In the genomic region with DNA sequence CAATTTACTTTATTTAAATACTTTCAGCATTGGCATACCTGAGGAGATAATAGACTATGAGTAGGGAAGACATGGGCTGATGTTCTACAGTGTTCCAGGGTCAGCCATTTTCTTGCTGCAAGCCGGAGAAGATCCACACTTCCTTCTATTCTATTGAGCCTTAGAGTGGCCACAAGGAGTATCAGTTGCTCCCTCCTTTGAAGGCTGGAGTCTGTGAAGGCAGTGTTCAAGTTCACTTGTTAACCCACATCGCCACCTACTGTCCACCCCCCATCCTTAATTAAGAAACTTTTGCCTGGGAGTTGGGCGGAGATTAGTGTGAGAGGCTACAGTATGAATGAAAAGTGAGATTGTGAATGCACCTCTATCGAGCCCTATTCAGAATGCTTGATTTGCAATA, we compare ENCODE assay signal across 8 cellular contexts.
DNase-seq lines count a peak whose midpoint lies in the region; ATAC-seq, FAIRE-seq and TF ChIP-seq lines count a peak whose summit lies in the region.

No MANE protein-coding gene starts in this region.

- no peaks in the 10 kb centered on the region for H3K9me3 Mint-ChIP-seq in astrocyte (ENCODE audit: unreplicated experiment)

- no peak for FAIRE-seq in astrocyte (lab: Jason Lieb, UNC)

- no peak overlapping the region for H3K9ac ChIP-seq in astrocyte (ENCODE audit: low read length)

- H2AFZ ChIP-seq in astrocyte (ENCODE audit: low read depth, low read length): no peak overlapping the region

- TF ChIP-seq CTCF in BJ (IDR thresholded peaks at IDR 0.05; ENCODE audit: insufficient read depth, low read depth, low read length) (peak; percentile 50; the same call in 1 of the 2 replicates), astrocyte (IDR thresholded peaks at IDR 0.05; ENCODE audit: insufficient read depth, low read depth, low read length) (peak; percentile 71), kidney epithelial cell (IDR thresholded peaks at IDR 0.05; ENCODE audit: insufficient read depth, low read length, poor library complexity, severe bottlenecking) (peak; percentile 70)

- H3K4me2 ChIP-seq in astrocyte (ENCODE audit: low read length): no peak overlapping the region

- CTCF ChIA-PET in BJ (lab: Yijun Ruan, JAX): no interaction called here

- no peak overlapping the region for H3K27ac ChIP-seq in astrocyte (ENCODE audit: low read depth, low read length)

- ATAC-seq in GM18868 (IDR thresholded peaks at IDR 0.05; ENCODE audit: unreplicated experiment): peak; percentile 89
- no peak for ATAC-seq in HG03097 (IDR thresholded peaks at IDR 0.05; ENCODE audit: low FRiP score, unreplicated experiment)

- H3K27ac Mint-ChIP-seq in astrocyte (ENCODE audit: unreplicated experiment): no peak overlapping the region

- H3K4me3 Mint-ChIP-seq in astrocyte (ENCODE audit: unreplicated experiment): no peak overlapping the region

- DNase-seq in BJ (ENCODE audit: low read depth) (no peak), HK-2 (ENCODE audit: unreplicated experiment) (peak; percentile 51), NCI-H524 (lab: John Stamatoyannopoulos, UW) (peak; percentile 95 to 97), astrocyte (ENCODE audit: low read depth) (peak; percentile 48), kidney epithelial cell (ENCODE audit: low read depth) (peak; percentile 18)
- DNase-seq in stimulated activated CD4-positive, alpha-beta T cell treated with anti-CD3 and anti-CD28 coated beads, Interleukin-1b, Interleukin-23, amount 100 ng/mL, for 48 hours: no peak

- no peaks in the 10 kb centered on the region for H3K27me3 ChIP-seq in BJ (ENCODE audit: control insufficient read depth, insufficient read depth, low read length)
- peaks cover 4% of the 10 kb centered on the region for H3K27me3 ChIP-seq in astrocyte (ENCODE audit: insufficient read depth, low read length)
- peaks cover 7% of the 10 kb centered on the region for H3K27me3 ChIP-seq in kidney epithelial cell (ENCODE audit: control insufficient read depth, insufficient read depth, low read length)

- no peaks in the 10 kb centered on the region for H3K36me3 Mint-ChIP-seq in astrocyte (ENCODE audit: low read depth, unreplicated experiment)

- no peaks in the 10 kb centered on the region for H4K20me1 ChIP-seq in astrocyte (ENCODE audit: insufficient read depth, low read length)

- POLR2A ChIA-PET in BJ (lab: Charles Lee): no interaction called here

- H3K9me3 ChIP-seq in astrocyte (ENCODE audit: insufficient read depth, low read depth, low read length): no peaks in the 10 kb centered on the region

- no peaks in the 10 kb centered on the region for H3K4me1 Mint-ChIP-seq in astrocyte (ENCODE audit: low read depth, unreplicated experiment)

- H3K27me3 Mint-ChIP-seq in astrocyte (ENCODE audit: low read depth, unreplicated experiment): peaks cover 16% of the 10 kb centered on the region

- H3K36me3 ChIP-seq in BJ (ENCODE audit: control insufficient read depth, insufficient read depth, low read length) (no peaks in the 10 kb centered on the region), astrocyte (ENCODE audit: insufficient read depth, low read length) (no peaks in the 10 kb centered on the region), kidney epithelial cell (ENCODE audit: control insufficient read depth, insufficient read depth, low read length) (no peaks in the 10 kb centered on the region)

- H3K79me2 ChIP-seq in astrocyte (ENCODE audit: insufficient read depth, low read length): no peaks in the 10 kb centered on the region

- no peak overlapping the region for H3K4me3 ChIP-seq in BJ (ENCODE audit: low read depth, low read length)
- H3K4me3 ChIP-seq in astrocyte (ENCODE audit: insufficient read depth, low read depth, low read length): no peak overlapping the region
- no peak overlapping the region for H3K4me3 ChIP-seq in kidney epithelial cell (ENCODE audit: low read depth, low read length)

- no peaks in the 10 kb centered on the region for H3K4me1 ChIP-seq in astrocyte (ENCODE audit: insufficient read depth, low read length)

Comparison
In these comparisons a context has a peak if more than half of its experiments do, and no peak if none do; other contexts are left out.
1. DNase-seq: peak in HK-2 (single experiment), NCI-H524 (2 of 2), astrocyte (single experiment) and kidney epithelial cell (single experiment); none in BJ (single experiment) and stimulated activated CD4-positive, alpha-beta T cell treated with anti-CD3 and anti-CD28 coated beads, Interleukin-1b, Interleukin-23, amount 100 ng/mL, for 48 hours (single experiment).
2. Peak in every context shown above with its lines, with median percentiles within 50 percentile points of each other: CTCF ChIP-seq.